In the genomic region with DNA sequence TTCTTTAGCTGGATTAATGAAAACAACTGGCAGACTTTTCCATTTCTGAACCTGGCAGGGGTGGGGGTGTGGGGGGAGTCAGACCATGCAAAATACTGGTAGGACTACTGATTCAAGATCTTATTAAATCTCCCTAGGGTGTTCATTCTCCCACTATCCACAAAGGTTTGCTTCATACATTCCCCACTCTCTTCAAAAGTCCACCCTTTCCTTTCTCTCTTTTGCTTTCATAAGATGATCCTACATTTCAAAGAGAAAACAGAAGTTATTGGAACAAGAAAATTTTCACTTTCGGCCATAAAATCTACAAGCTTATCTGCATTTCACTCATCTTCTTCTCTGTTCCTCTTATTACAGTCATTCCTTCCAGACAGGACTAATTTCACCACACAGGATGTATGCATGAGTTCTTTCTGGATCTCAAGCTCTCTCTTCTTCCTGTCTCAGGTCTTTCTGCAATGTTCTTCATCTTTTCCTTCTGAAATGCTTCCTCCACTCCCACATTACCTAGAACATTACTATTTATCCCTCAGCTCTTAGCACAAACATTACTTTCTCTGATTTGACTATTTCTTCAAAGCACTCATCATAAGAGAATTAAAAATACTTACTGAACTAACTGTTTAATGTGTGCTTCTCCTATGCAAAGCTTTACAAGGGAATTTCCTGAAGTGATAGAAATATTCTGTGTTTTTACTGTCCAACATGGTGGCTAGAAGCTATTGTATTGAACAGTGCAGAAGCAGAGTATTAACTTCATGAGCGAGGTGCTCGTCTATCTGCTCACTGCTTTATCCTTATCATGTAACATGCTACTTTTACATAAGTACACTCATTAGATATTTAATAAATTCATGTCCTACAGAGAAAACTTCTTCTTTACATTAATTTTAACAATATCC, we compare ENCODE assay signal across 9 cellular contexts.
DNase-seq lines count a peak whose midpoint lies in the region; ATAC-seq and TF ChIP-seq lines count a peak whose summit lies in the region.
"Had no signal": no experiment of that assay in that cellular context is flagged by ENCODE, and none has a peak within 500 bp of the region (broad histone marks: within the 10 kb centered on the region; RNA-seq: fewer than 3 reads in every experiment).

No MANE protein-coding gene starts in this region.

- H3K4me1 Mint-ChIP-seq in osteocyte (ENCODE audit: unreplicated experiment) = peaks cover 42% of the 10 kb centered on the region

- POLR2A ChIA-PET in A673 (lab: Charles Lee; ENCODE audit: low non-redundant PET) = no interaction called here

- ATAC-seq in GM18868 (IDR thresholded peaks at IDR 0.05; ENCODE audit: unreplicated experiment) = peak; percentile 93
- peak; percentile 76 for ATAC-seq in HG02678 (IDR thresholded peaks at IDR 0.05; ENCODE audit: unreplicated experiment)
- ATAC-seq in psoas muscle = no peak
- ATAC-seq in HG02885 (IDR thresholded peaks at IDR 0.05; ENCODE audit: poor library complexity, unreplicated experiment) = no peak

- TF ChIP-seq CTCF in A673 (conservative IDR thresholded peaks at IDR 0.05; ENCODE audit: low read depth, low read length) (no peak), psoas muscle (IDR thresholded peaks at IDR 0.05) (no peak), osteocyte (IDR thresholded peaks at IDR 0.05) (no peak)

- DNase-seq in A673 (ENCODE audit: low spot score) (peak; percentile 3), M059J (ENCODE audit: low read depth) (peak; percentile 45), anterior cingulate cortex (lab: John Stamatoyannopoulos, UW) (no peak), psoas muscle (no peak), osteocyte (ENCODE audit: extremely low spot score, unreplicated experiment) (no peak)
- DNase-seq: HFFc6 had no signal

- H3K27me3 Mint-ChIP-seq in osteocyte (ENCODE audit: unreplicated experiment) = no peaks in the 10 kb centered on the region

- H3K4me3 ChIP-seq in A673 (ENCODE audit: low read depth, low read length, poor library complexity, severe bottlenecking) = no peak overlapping the region
- H3K4me3 ChIP-seq in psoas muscle = no peak overlapping the region

- no peak overlapping the region for H3K4me3 Mint-ChIP-seq in osteocyte (ENCODE audit: unreplicated experiment)
- H3K4me3 Mint-ChIP-seq: HFFc6 had no signal

- H3K9me3 ChIP-seq in A673 (ENCODE audit: low read depth, low read length, poor library complexity, severe bottlenecking) (no peaks in the 10 kb centered on the region), psoas muscle (no peaks in the 10 kb centered on the region)

- H3K36me3 ChIP-seq in A673 (ENCODE audit: insufficient read depth, low read length, poor library complexity, severe bottlenecking) (no peaks in the 10 kb centered on the region), psoas muscle (ENCODE audit: insufficient read depth in 1 of 2, low read depth in 1 of 2) (no peaks in the 10 kb centered on the region)

- no TSS peak for BruUV-seq in A673 (replicated peaks; lab: Mats Ljungman, UMichigan)

- H3K27ac ChIP-seq in A673 (ENCODE audit: low read depth, low read length, poor library complexity, severe bottlenecking) = no peak overlapping the region
- H3K27ac ChIP-seq in psoas muscle = no peak overlapping the region

- H3K27me3 ChIP-seq in A673 (replicated peaks; ENCODE audit: insufficient read depth, low read depth, low read length, poor library complexity) (no peaks in the 10 kb centered on the region), psoas muscle (ENCODE audit: insufficient read depth in 3 of 3, low read length in 2 of 3) (no peaks in the 10 kb centered on the region)

- H3K4me1 ChIP-seq in A673 (ENCODE audit: insufficient read depth, low read length, poor library complexity, severe bottlenecking) (no peaks in the 10 kb centered on the region), psoas muscle (peaks cover 9% of the 10 kb centered on the region)

- intact Hi-C loops in A673 (cut with micrococcal nuclease; ENCODE audit: unreplicated experiment) (no loop called here), psoas muscle (cut with DNase I) (no loop called here)

- peaks cover 10% of the 10 kb centered on the region for H3K9me3 Mint-ChIP-seq in osteocyte (ENCODE audit: unreplicated experiment)

- CTCF ChIA-PET in A673 (lab: Charles Lee) = no interaction called here

- H3K27ac Mint-ChIP-seq in osteocyte (ENCODE audit: unreplicated experiment) = no peak overlapping the region
- H3K27ac Mint-ChIP-seq: HFFc6 had no signal

- 95 to 97% (median 97%) methylated on average over 3 of the region's 3 CpGs for WGBS in psoas muscle, 3 donors

- H3K36me3 Mint-ChIP-seq in osteocyte (ENCODE audit: unreplicated experiment) = no peaks in the 10 kb centered on the region

Comparison
In these comparisons a context has a peak if more than half of its experiments do, and no peak if none do; other contexts are left out.
1. DNase-seq: peak in A673 (single experiment) and M059J (single experiment); none in anterior cingulate cortex (0 of 58), psoas muscle (0 of 2) and osteocyte (single experiment).
2. ATAC-seq: peak in GM18868 (single experiment) and HG02678 (single experiment); none in psoas muscle (0 of 4) and HG02885 (single experiment).